In the genomic region with DNA sequence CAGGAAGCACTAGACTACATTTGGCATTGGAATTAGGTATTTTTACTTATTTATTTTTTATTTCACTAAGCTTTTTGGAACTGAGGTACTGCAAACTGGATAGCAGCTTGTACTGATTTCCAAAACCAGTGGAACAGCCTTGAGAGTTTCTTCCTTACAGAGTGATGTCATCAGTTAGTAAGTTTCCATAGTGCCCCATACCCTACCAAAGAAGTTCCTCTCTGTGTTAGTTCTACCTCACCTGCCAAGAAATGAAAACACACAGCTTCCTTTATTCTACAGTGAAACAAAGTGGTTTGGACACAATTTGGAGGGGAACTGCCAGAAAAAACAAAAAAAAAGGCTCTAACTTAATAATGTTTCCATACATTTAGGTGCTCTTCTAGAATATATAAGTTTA, we compare ENCODE assay signal across 22 cellular contexts.
"Had no signal": no experiment of that assay in that cellular context is flagged by ENCODE, and none has a peak within 500 bp of the region (broad histone marks: within the 10 kb centered on the region; RNA-seq: fewer than 3 reads in every experiment).

No MANE protein-coding gene starts in this region.

- FAIRE-seq: astrocyte had no signal

- H3K36me3 ChIP-seq: WERI-Rb-1 had no signal

- H3K4me3 ChIP-seq: SK-N-MC had no signal

- DNase-seq: activated CD4-positive, alpha-beta memory T cell treated with anti-CD3 and anti-CD28 coated beads, Interleukin-2, amount 10 ng/mL, durations not matched to agents 7 days and 5 days; activated CD4-positive, alpha-beta T cell treated with anti-CD3 and anti-CD28 coated beads for 36 hours; activated CD4-positive, alpha-beta T cell treated with anti-CD3 and anti-CD28 coated beads, Interleukin-2, amount 50 U/mL, for 1 hour; activated gamma-delta T cell; activated naive CD4-positive, alpha-beta T cell treated with anti-CD3 and anti-CD28 coated beads for 36 hours; activated T-cell treated with anti-CD3 and anti-CD28 coated beads for 4 hours; activated T-cell treated with anti-CD3 and anti-CD28 coated beads, Interleukin-2, amount 50 U/mL, for 48 hours; amygdala; caudate nucleus; Kasumi-1; NCI-H1105 treated with DMSO at 0.1 percent for 48 hours; NCI-H1436 treated with DMSO at 0.1 percent for 48 hours; NCI-H187; NCI-H2081; NCI-H446; NCI-H524; SIG-M5; T-cell; T-helper 2 cell; WERI-Rb-1 had no signal
